ENCODE assay signal across 14 cellular contexts in genomic region chr12:110201995-110202394, GRCh38.
DNase-seq lines count a peak whose midpoint lies in the region; ATAC-seq lines count a peak whose summit lies in the region.
"Had no signal": no experiment of that assay in that cellular context is flagged by ENCODE, and none has a peak within 500 bp of the region (broad histone marks: within the 10 kb centered on the region; RNA-seq: fewer than 3 reads in every experiment).

No MANE protein-coding gene starts in this region.

- H3K9me3 Mint-ChIP-seq in activated CD4-positive, alpha-beta T cell treated with anti-CD3 and anti-CD28 coated beads, Interleukin-2, amount 10 ng/mL, durations not matched to agents 24 days and 14 days: no peaks in the 10 kb centered on the region
- no peaks in the 10 kb centered on the region for H3K9me3 Mint-ChIP-seq in activated T-helper 17 cell treated with anti-CD3 and anti-CD28 coated beads, Interleukin-2, amount 50 U/mL, for 72 hours
- H3K9me3 Mint-ChIP-seq: CD4-positive, alpha-beta T cell; CD8-positive, alpha-beta T cell had no signal

- H3K36me3 Mint-ChIP-seq in activated CD4-positive, alpha-beta T cell treated with anti-CD3 and anti-CD28 coated beads, Interleukin-2, amount 10 ng/mL, durations not matched to agents 24 days and 14 days (ENCODE audit: low read depth): no peaks in the 10 kb centered on the region
- no peaks in the 10 kb centered on the region for H3K36me3 Mint-ChIP-seq in activated T-helper 17 cell treated with anti-CD3 and anti-CD28 coated beads, Interleukin-2, amount 50 U/mL, for 72 hours (ENCODE audit: low read depth)
- H3K36me3 Mint-ChIP-seq: CD8-positive, alpha-beta T cell had no signal

- H3K4me1 Mint-ChIP-seq in activated CD4-positive, alpha-beta T cell treated with anti-CD3 and anti-CD28 coated beads, Interleukin-2, amount 10 ng/mL, durations not matched to agents 24 days and 14 days: peaks cover 8% of the 10 kb centered on the region
- peaks cover 6% of the 10 kb centered on the region for H3K4me1 Mint-ChIP-seq in activated T-helper 17 cell treated with anti-CD3 and anti-CD28 coated beads, Interleukin-2, amount 50 U/mL, for 72 hours
- H3K4me1 Mint-ChIP-seq: B cell had no signal

- intact Hi-C loops in activated CD4-positive, alpha-beta T cell treated with anti-CD3 and anti-CD28 coated beads, Interleukin-2, amount 10 ng/mL, durations not matched to agents 24 days and 14 days (cut with micrococcal nuclease): no loop called here

- no peaks in the 10 kb centered on the region for H3K27me3 Mint-ChIP-seq in activated CD4-positive, alpha-beta T cell treated with anti-CD3 and anti-CD28 coated beads, Interleukin-2, amount 10 ng/mL, durations not matched to agents 24 days and 14 days
- no peaks in the 10 kb centered on the region for H3K27me3 Mint-ChIP-seq in activated T-helper 17 cell treated with anti-CD3 and anti-CD28 coated beads, Interleukin-2, amount 50 U/mL, for 72 hours
- H3K27me3 Mint-ChIP-seq: B cell; CD4-positive, alpha-beta T cell had no signal

- peak; percentile 31 for DNase-seq in activated CD4-positive, alpha-beta T cell treated with anti-CD3 and anti-CD28 coated beads, Interleukin-2, amount 10 ng/mL, durations not matched to agents 24 days and 14 days
- DNase-seq in activated CD4-positive, alpha-beta T cell treated with anti-CD3 and anti-CD28 coated beads, Interleukin-2, amount 50 U/mL, for 1 hour: no peak
- DNase-seq in NOMO-1 treated with DMSO at 0.1 percent for 48 hours (lab: John Stamatoyannopoulos, UW; ENCODE audit: unreplicated experiment): no peak
- DNase-seq: 8988T; AML-193; Caco-2; Calu3; CD4-positive, alpha-beta T cell; CD8-positive, alpha-beta T cell; DMS79 treated with DMSO at 0.1 percent for 48 hours; GF-D8 had no signal

- peak; percentile 35 for ATAC-seq in activated T-helper 17 cell treated with anti-CD3 and anti-CD28 coated beads, Interleukin-2, amount 50 U/mL, for 72 hours (replicated peaks)
- no peak for ATAC-seq in HG03457 (IDR thresholded peaks at IDR 0.05; ENCODE audit: unreplicated experiment)
- ATAC-seq: CD8-positive, alpha-beta T cell had no signal

- no peak overlapping the region for H3K4me3 Mint-ChIP-seq in activated CD4-positive, alpha-beta T cell treated with anti-CD3 and anti-CD28 coated beads, Interleukin-2, amount 10 ng/mL, durations not matched to agents 24 days and 14 days
- H3K4me3 Mint-ChIP-seq in activated T-helper 17 cell treated with anti-CD3 and anti-CD28 coated beads, Interleukin-2, amount 50 U/mL, for 72 hours: no peak overlapping the region
- H3K4me3 Mint-ChIP-seq: B cell; CD4-positive, alpha-beta T cell; CD8-positive, alpha-beta T cell had no signal

- no peak overlapping the region for H3K27ac Mint-ChIP-seq in activated CD4-positive, alpha-beta T cell treated with anti-CD3 and anti-CD28 coated beads, Interleukin-2, amount 10 ng/mL, durations not matched to agents 24 days and 14 days
- H3K27ac Mint-ChIP-seq in activated T-helper 17 cell treated with anti-CD3 and anti-CD28 coated beads, Interleukin-2, amount 50 U/mL, for 72 hours: no peak overlapping the region
- H3K27ac Mint-ChIP-seq: B cell; CD4-positive, alpha-beta T cell; CD8-positive, alpha-beta T cell had no signal
